ENCODE assay signal across 34 cellular contexts in the genomic region with DNA sequence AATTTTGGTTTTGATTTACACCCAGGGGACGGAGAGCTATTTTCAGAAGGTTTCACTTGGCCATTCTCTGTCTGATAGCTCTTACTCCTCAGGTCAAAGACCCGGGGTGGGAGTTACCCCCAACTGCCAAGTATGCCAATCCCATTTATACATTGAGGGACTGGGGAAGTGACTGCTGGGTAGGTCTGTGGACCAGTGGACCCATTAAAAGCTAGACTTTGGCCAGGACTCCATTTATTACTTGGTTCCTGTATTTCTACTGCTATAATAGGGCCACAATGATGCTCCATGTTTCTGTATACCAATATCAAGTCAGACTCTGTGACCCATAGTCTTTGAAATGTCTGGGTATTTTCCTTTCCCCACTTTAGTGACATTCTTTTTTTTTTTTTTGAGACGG. TPM values are rescaled to one million over a fixed set of nuclear protein-coding genes. Genes with fewer than 3 reads are reported as not detected.
DNase-seq lines count a peak whose midpoint lies in the region; ATAC-seq, FAIRE-seq and TF ChIP-seq lines count a peak whose summit lies in the region.
"Had no signal": no experiment of that assay in that cellular context is flagged by ENCODE, and none has a peak within 500 bp of the region (broad histone marks: within the 10 kb centered on the region; RNA-seq: fewer than 3 reads in every experiment).

No MANE protein-coding gene starts in this region.

- WGBS in small intestine, 3 donors, result 43 to 60% (median 48%) methylated on average over 3 of the region's 3 CpGs

- no peak for FAIRE-seq in small intestine (lab: Jason Lieb, UNC)
- FAIRE-seq: A204.1, A549, D721Med had no signal

- no peaks in the 10 kb centered on the region for H3K36me3 ChIP-seq in mucosa of descending colon (ENCODE audit: low read depth)
- H3K36me3 ChIP-seq in small intestine (ENCODE audit: control insufficient read depth in 2 of 2, insufficient read depth in 2 of 2, low read length in 2 of 2), result no peaks in the 10 kb centered on the region
- H3K36me3 ChIP-seq: BE2C had no signal

- H3K9me3 ChIP-seq in mucosa of descending colon (no peaks in the 10 kb centered on the region), small intestine (ENCODE audit: control insufficient read depth, low read depth) (no peaks in the 10 kb centered on the region)
- H3K9me3 ChIP-seq: A549, BE2C, Caco-2 had no signal

- H3K4me3 ChIP-seq in mucosa of descending colon (no peak overlapping the region), small intestine (ENCODE audit: low read depth in 1 of 2, low read length in 2 of 2) (no peak overlapping the region)
- H3K4me3 ChIP-seq: A549; BLaER1; BLaER1 treated with 17β-estradiol and CSF1 and Interleukin-3, amounts not matched to agents 10 nM and 100 nM had no signal

- no peak overlapping the region for H3K27ac ChIP-seq in small intestine (ENCODE audit: low read depth in 1 of 2, low read length in 1 of 2)
- H3K27ac ChIP-seq: 22Rv1; A549; BLaER1; BLaER1 treated with 17β-estradiol and CSF1 and Interleukin-3, amounts not matched to agents 10 nM and 100 nM; C4-2B had no signal

- no peak for DNase-seq in left colon
- peak in 1 of 3 donors; percentile 18 for DNase-seq in mucosa of descending colon
- DNase-seq in small intestine, result peak; percentile 64
- DNase-seq in activated CD4-positive, alpha-beta T cell treated with anti-CD3 and anti-CD28 coated beads, Interleukin-2, amount 50 U/mL, for 4 hours, result no peak
- no peak for DNase-seq in activated CD4-positive, alpha-beta T cell treated with anti-CD3 and anti-CD28 coated beads for 48 hours
- no peak for DNase-seq in NCI-H2107 treated with DMSO at 0.1 percent for 48 hours (lab: John Stamatoyannopoulos, UW; ENCODE audit: unreplicated experiment)
- DNase-seq: 8988T; ACHN; AML-193; BE2C; C1 segment of cervical spinal cord; Caco-2; Calu3; CD4-positive, alpha-beta memory T cell; CD4-positive, alpha-beta T cell; CD4-positive, CD25-positive, alpha-beta regulatory T cell; CD8-positive, alpha-beta memory T cell; CD8-positive, alpha-beta T cell; COR-L47; DMS 273 treated with DMSO at 0.1 percent for 48 hours; DMS153; DMS53; DMS79; DMS79 treated with DMSO at 0.1 percent for 48 hours; DND-41; EL had no signal

- H3K4me1 ChIP-seq in mucosa of descending colon (ENCODE audit: low read depth) (peaks cover 9% of the 10 kb centered on the region), small intestine (ENCODE audit: control insufficient read depth in 2 of 2, insufficient read depth in 1 of 2, low read depth in 1 of 2, low read length in 1 of 2) (peaks cover 0 to 2% of the 10 kb centered on the region in 2 donors)
- H3K4me1 ChIP-seq: BE2C, BLaER1, Caco-2 had no signal

- no peaks in the 10 kb centered on the region for H3K27me3 ChIP-seq in small intestine (ENCODE audit: control insufficient read depth in 2 of 2, insufficient read depth in 2 of 2, low read length in 2 of 2)
- H3K27me3 ChIP-seq: BE2C; BLaER1; BLaER1 treated with 17β-estradiol and CSF1 and Interleukin-3, amounts not matched to agents 10 nM and 100 nM had no signal

- no peak for TF ChIP-seq CTCF in mucosa of descending colon (IDR thresholded peaks at IDR 0.05)

- peak; percentile 84 for ATAC-seq in left colon
- peak; percentile 63 for ATAC-seq in mucosa of descending colon
- ATAC-seq: A549; CD8-positive, alpha-beta T cell had no signal

- intact Hi-C loops in left colon (cut with DNase I, micrococcal nuclease) (no loop called here), mucosa of descending colon (cut with DNase I, micrococcal nuclease) (no loop called here)

RNA-seq across cellular contexts. Expression of a gene that starts 14.6 kb away (rescaled TPM):
- 10 to 100 TPM; 17.3 to 20.2 TPM for total RNA-seq in left colon
- 10 to 100 TPM; 12.4 to 25.7 (median 19.1) TPM for total RNA-seq in mucosa of descending colon
- polyA plus RNA-seq in small intestine, result 1 to 10 TPM; 3.6 to 6.3 (median 3.8) TPM
- polyA plus RNA-seq: CD14-positive monocyte had no signal
